ENCODE assay signal across 5 cellular contexts in the genomic region with DNA sequence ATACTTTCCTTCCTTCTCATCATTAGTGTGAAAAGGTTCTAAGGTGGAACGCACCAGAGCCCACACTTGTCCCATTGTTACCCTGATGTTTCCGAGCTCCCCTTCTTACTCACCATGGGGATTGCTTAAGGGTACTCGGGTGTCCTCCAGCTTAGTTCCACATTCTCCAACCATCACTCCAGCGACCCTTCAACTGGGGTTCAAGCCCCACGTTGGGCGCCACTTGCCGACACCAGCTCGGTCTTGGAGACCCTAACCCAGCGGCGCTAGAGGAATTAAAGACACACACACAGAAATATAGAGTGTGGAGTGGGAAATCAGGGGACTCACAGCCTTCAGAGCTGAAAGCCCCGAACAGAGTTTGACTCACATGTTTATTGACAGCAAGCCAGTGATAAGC. TPM values are rescaled to one million over a fixed set of nuclear protein-coding genes. Genes with fewer than 3 reads are reported as not detected.
"Had no signal": no experiment of that assay in that cellular context is flagged by ENCODE, and none has a peak within 500 bp of the region (broad histone marks: within the 10 kb centered on the region; RNA-seq: fewer than 3 reads in every experiment).

No MANE protein-coding gene starts in this region.

RNA-seq across cellular contexts. Expression of a gene that starts 34.4 kb away (rescaled TPM):
- total RNA-seq: HT-29 had no signal

RNA-seq across cellular contexts. Expression of a gene that starts 34.5 kb away (rescaled TPM):
- total RNA-seq: HT-29 had no signal

RNA-seq across cellular contexts. Expression of a gene that starts 43.4 kb away (rescaled TPM):
- total RNA-seq: GM23338, H1, H9, HT-29 had no signal
- polyA plus RNA-seq: GM23338, H1, IgD-negative memory B cell had no signal

RNA-seq across cellular contexts. Expression of a gene that starts 54.6 kb away (rescaled TPM):
- total RNA-seq: HT-29 had no signal
